ENCODE assay signal across 1 cellular context in the genomic region with DNA sequence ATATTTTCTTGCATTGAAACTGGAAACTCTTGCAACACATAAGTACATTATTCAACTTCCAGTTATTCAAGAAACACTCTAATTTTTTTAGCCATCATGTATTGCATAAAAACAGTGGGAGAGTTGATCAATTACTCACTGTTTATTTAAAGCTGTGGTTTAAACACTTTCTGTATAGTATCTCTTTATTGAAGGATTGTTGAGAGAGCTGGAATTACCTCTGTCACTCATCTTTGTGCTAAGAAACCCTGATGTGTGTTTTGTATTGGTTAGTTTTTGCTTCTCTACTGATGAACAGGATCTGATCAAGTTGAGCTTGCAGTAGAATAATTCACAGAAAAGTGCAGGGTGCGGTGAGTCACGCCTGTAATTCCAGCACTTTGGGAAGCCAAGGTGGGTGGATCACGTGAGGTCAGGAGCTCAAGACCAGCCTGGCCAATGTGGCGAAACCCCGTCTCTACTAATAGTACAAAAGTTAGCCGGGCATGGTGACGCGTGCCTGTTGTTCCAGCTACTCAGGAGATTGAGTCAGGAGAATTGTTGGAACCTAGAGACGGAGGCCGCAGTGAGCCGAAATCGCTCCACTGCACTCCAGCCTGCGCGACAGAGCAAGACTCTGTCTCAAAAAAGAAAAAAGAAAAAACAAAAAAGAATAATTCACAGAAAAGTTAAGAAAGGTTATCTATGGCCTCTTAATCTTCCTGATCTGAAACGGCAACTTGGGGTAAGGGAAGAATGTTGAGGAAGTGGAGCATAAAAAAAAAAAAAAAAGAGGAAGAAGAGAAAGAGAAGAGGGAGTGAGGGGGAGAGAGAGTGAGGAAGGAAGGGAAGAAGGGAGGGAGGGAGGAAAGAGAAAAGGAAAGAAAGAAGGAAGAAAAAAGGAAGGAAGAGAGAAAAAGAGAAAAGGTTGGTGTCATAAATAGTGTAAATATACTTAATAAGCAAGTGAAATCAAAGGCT.
A peak's percentile ranks its signal among the peaks of the same experiment; 100 is the strongest.
TF ChIP-seq lines count a peak whose summit lies in the region.

No MANE protein-coding gene starts in this region.

TF ChIP-seq in IMR-90, 13 proteins besides CTCF, POLR2A, EP300 and RAD21:
- TF ChIP-seq BHLHE40 (IDR thresholded peaks at IDR 0.05; ENCODE audit: low read depth, low read length) (peak; percentile 54), MAFK (IDR thresholded peaks at IDR 0.05; ENCODE audit: low read depth, low read length) (no peak)
